24 cellular contexts compared by ENCODE assay signal in genomic region chr2:26059542-26059941, GRCh38. TPM values are rescaled to one million over a fixed set of nuclear protein-coding genes. Genes with fewer than 3 reads are reported as not detected.
DNase-seq lines count a peak whose midpoint lies in the region; ATAC-seq and TF ChIP-seq lines count a peak whose summit lies in the region.
"Had no signal": no experiment of that assay in that cellular context is flagged by ENCODE, and none has a peak within 500 bp of the region (broad histone marks: within the 10 kb centered on the region; RNA-seq: fewer than 3 reads in every experiment).

No MANE protein-coding gene starts in this region.

- no peak overlapping the region for H2BK12ac ChIP-seq in H9 (ENCODE audit: insufficient read length, low read depth, low read length)

- no peak overlapping the region for H2BK120ac ChIP-seq in H9 (ENCODE audit: low read depth, low read length, poor library complexity, severe bottlenecking)

- DNase-seq in H9 (no peak), RWPE2 (ENCODE audit: low spot score) (no peak), natural killer cell (no peak), esophagus squamous epithelium (lab: John Stamatoyannopoulos, UW) (no peak), mesothelial cell of epicardium (ENCODE audit: low spot score in 2 of 2, unreplicated experiment in 2 of 2) (no peak), NCI-H128 (lab: John Stamatoyannopoulos, UW; ENCODE audit: unreplicated experiment) (no peak)
- DNase-seq in central memory CD8-positive, alpha-beta T cell (ENCODE audit: low spot score in 2 of 2) = no peak
- DNase-seq in central memory CD4-positive, alpha-beta T cell = no peak
- DNase-seq: activated CD4-positive, alpha-beta T cell treated with anti-CD3 and anti-CD28 coated beads, Interleukin-2, amount 50 U/mL, for 1 hour; CD4-positive, CD25-positive, alpha-beta regulatory T cell; DMS 273 treated with DMSO at 0.1 percent for 48 hours; immature natural killer cell; KG1; NCI-H187 treated with DMSO at 0.1 percent for 48 hours; NCI-H774; PC-9; posterior cingulate gyrus; SIG-M5; substantia nigra had no signal

- H3K4ac ChIP-seq in H9 (ENCODE audit: low read depth, low read length) = no peak overlapping the region

- no peaks in the 10 kb centered on the region; the same call in 1 of the 2 replicates for H3K4me1 ChIP-seq in H9 (ENCODE audit: insufficient read depth, low read length)
- no peaks in the 10 kb centered on the region for H3K4me1 ChIP-seq in RWPE2 (ENCODE audit: insufficient read depth, poor library complexity, severe bottlenecking)
- peaks cover 6 to 76% (median 21%) of the 10 kb centered on the region in 3 donors for H3K4me1 ChIP-seq in esophagus squamous epithelium
- H3K4me1 ChIP-seq: HAP-1 had no signal

- H3K27ac Mint-ChIP-seq in H9 (no peak overlapping the region), natural killer cell (peak overlapping the region; percentile 24 to 58), mesothelial cell of epicardium (no peak overlapping the region)
- peak overlapping the region; percentile 68 for H3K27ac Mint-ChIP-seq in central memory CD8-positive, alpha-beta T cell (ENCODE audit: low read depth)
- H3K27ac Mint-ChIP-seq: activated naive CD8-positive, alpha-beta T cell had no signal

- no peak overlapping the region for H3K4me3 Mint-ChIP-seq in H9
- no peak overlapping the region for H3K4me3 Mint-ChIP-seq in central memory CD8-positive, alpha-beta T cell
- no peak overlapping the region for H3K4me3 Mint-ChIP-seq in natural killer cell
- H3K4me3 Mint-ChIP-seq in mesothelial cell of epicardium = no peak overlapping the region
- H3K4me3 Mint-ChIP-seq: activated naive CD8-positive, alpha-beta T cell; CD4-positive, CD25-positive, alpha-beta regulatory T cell; immature natural killer cell had no signal

- no peak overlapping the region for H2AFZ ChIP-seq in H9 (ENCODE audit: low read length)
- H2AFZ ChIP-seq: hepatocyte, PC-9 had no signal

- H3K27ac ChIP-seq in H9 (ENCODE audit: insufficient read length, low read depth, low read length) (no peak overlapping the region), RWPE2 (ENCODE audit: poor library complexity, severe bottlenecking) (no peak overlapping the region), esophagus squamous epithelium (no peak overlapping the region)
- H3K27ac ChIP-seq: coronary artery, hepatocyte, PC-9, VCaP had no signal

- peaks cover 18% of the 10 kb centered on the region for H3K79me1 ChIP-seq in H9 (ENCODE audit: insufficient read depth, low read depth, low read length, poor library complexity, severe bottlenecking)

- TF ChIP-seq CTCF in H9 (conservative IDR thresholded peaks at IDR 0.05) (0 out of 3 replicates have a peak, but pooled peaks have one; percentile 15), RWPE2 (IDR thresholded peaks at IDR 0.05; ENCODE audit: poor library complexity, severe bottlenecking) (peak; percentile 11), natural killer cell (IDR thresholded peaks at IDR 0.05) (no peak), esophagus squamous epithelium (IDR thresholded peaks at IDR 0.05) (no peak), mesothelial cell of epicardium (IDR thresholded peaks at IDR 0.05; ENCODE audit: unreplicated experiment) (no peak)

- H3K27me3 Mint-ChIP-seq in H9 (ENCODE audit: low read depth) (no peaks in the 10 kb centered on the region), natural killer cell (ENCODE audit: low read depth in 2 of 2) (no peaks in the 10 kb centered on the region), mesothelial cell of epicardium (ENCODE audit: low read depth) (no peaks in the 10 kb centered on the region)
- no peaks in the 10 kb centered on the region for H3K27me3 Mint-ChIP-seq in central memory CD8-positive, alpha-beta T cell
- H3K27me3 Mint-ChIP-seq: activated naive CD8-positive, alpha-beta T cell; CD4-positive, CD25-positive, alpha-beta regulatory T cell had no signal

- peaks cover 27% of the 10 kb centered on the region; the same call in 1 of the 2 replicates for H3K79me2 ChIP-seq in H9 (ENCODE audit: insufficient read depth, low read length)

- no peak for TF ChIP-seq POLR2A in esophagus squamous epithelium (IDR thresholded peaks at IDR 0.05)

- H3K4me3 ChIP-seq in RWPE2 (ENCODE audit: severe bottlenecking) = no peak overlapping the region
- H3K4me3 ChIP-seq in esophagus squamous epithelium = no peak overlapping the region
- H3K4me3 ChIP-seq: coronary artery, HAP-1, hepatocyte, PC-9 had no signal

- no peak overlapping the region for H3T11ph ChIP-seq in H9 (ENCODE audit: low read length)

- H4K20me1 ChIP-seq in H9 (ENCODE audit: control insufficient read depth, insufficient read depth, insufficient read length) = no peaks in the 10 kb centered on the region

- H4K8ac ChIP-seq in H9 (replicated peaks; ENCODE audit: insufficient read length, low read depth, low read length) = no peak overlapping the region

- ATAC-seq in RWPE2 (ENCODE audit: low read depth) (no peak), natural killer cell (no peak)
- ATAC-seq in central memory CD8-positive, alpha-beta T cell (replicated peaks; ENCODE audit: extremely low read depth, poor library complexity, severe bottlenecking) = no peak

- no peak overlapping the region for H2BK20ac ChIP-seq in H9 (ENCODE audit: low read depth, low read length, poor library complexity, severe bottlenecking)

- H2AK5ac ChIP-seq in H9 (ENCODE audit: insufficient read length, low read length) = no peak overlapping the region

- H3K9me3 Mint-ChIP-seq in H9 = no peaks in the 10 kb centered on the region
- H3K9me3 Mint-ChIP-seq in central memory CD8-positive, alpha-beta T cell = no peaks in the 10 kb centered on the region
- H3K9me3 Mint-ChIP-seq in natural killer cell = no peaks in the 10 kb centered on the region
- no peaks in the 10 kb centered on the region for H3K9me3 Mint-ChIP-seq in mesothelial cell of epicardium
- H3K9me3 Mint-ChIP-seq: CD4-positive, CD25-positive, alpha-beta regulatory T cell; immature natural killer cell had no signal

- H3K4me1 Mint-ChIP-seq in H9 (peaks cover 11% of the 10 kb centered on the region in 2 experiments; a peak in 3 of 4 replicates), natural killer cell (peaks cover 38% of the 10 kb centered on the region in 2 donors), mesothelial cell of epicardium (peaks cover 9% of the 10 kb centered on the region)
- peaks cover 44% of the 10 kb centered on the region for H3K4me1 Mint-ChIP-seq in central memory CD8-positive, alpha-beta T cell

- H2BK5ac ChIP-seq in H9 (ENCODE audit: insufficient read length, low read length) = no peak overlapping the region

- WGBS in H9 (ENCODE audit: extremely low coverage, insufficient read length, low lambda C conversion rate) = no CpG with 5 or more reads among the region's 3 CpGs
- WGBS in esophagus squamous epithelium, 2 donors = 62 to 66% methylated on average over 3 of the region's 3 CpGs

- H3K36me3 ChIP-seq in RWPE2 (ENCODE audit: low read depth) (peaks cover 42% of the 10 kb centered on the region), esophagus squamous epithelium (peaks cover 0 to 68% (median 8%) of the 10 kb centered on the region in 3 donors)

- H3K14ac ChIP-seq in H9 (ENCODE audit: insufficient read depth, low read length) = no peak overlapping the region

- no peaks in the 10 kb centered on the region for H3K23me2 ChIP-seq in H9 (ENCODE audit: insufficient read length, low read depth, low read length, poor library complexity, severe bottlenecking)

- no peak overlapping the region for H3K4me2 ChIP-seq in H9 (ENCODE audit: insufficient read depth, insufficient read length, low read length)
- H3K4me2 ChIP-seq: hepatocyte, PC-9 had no signal

- H4K5ac ChIP-seq in H9 (ENCODE audit: insufficient read length, low read depth, low read length) = no peak overlapping the region

- H3K27me3 ChIP-seq in H9 (ENCODE audit: insufficient read depth, low read length) = no peaks in the 10 kb centered on the region
- H3K27me3 ChIP-seq in RWPE2 (ENCODE audit: insufficient read depth, poor library complexity, severe bottlenecking) = no peaks in the 10 kb centered on the region
- H3K27me3 ChIP-seq in esophagus squamous epithelium = no peaks in the 10 kb centered on the region
- H3K27me3 ChIP-seq: hepatocyte had no signal

- no peak overlapping the region for H3K18ac ChIP-seq in H9 (ENCODE audit: insufficient read length, low read depth, low read length)

- peaks cover 0 to 27% (median 25%) of the 10 kb centered on the region in 3 experiments; a peak in 4 of 7 replicates for H3K36me3 Mint-ChIP-seq in H9 (ENCODE audit: insufficient read depth in 1 of 3, low read depth in 3 of 3)
- peaks cover 24% of the 10 kb centered on the region for H3K36me3 Mint-ChIP-seq in central memory CD8-positive, alpha-beta T cell (ENCODE audit: insufficient read depth)
- no peaks in the 10 kb centered on the region for H3K36me3 Mint-ChIP-seq in natural killer cell
- peaks cover 9% of the 10 kb centered on the region for H3K36me3 Mint-ChIP-seq in mesothelial cell of epicardium
- H3K36me3 Mint-ChIP-seq: activated naive CD8-positive, alpha-beta T cell had no signal

- no peak overlapping the region for H3K56ac ChIP-seq in H9 (ENCODE audit: insufficient read length, low read depth, low read length)

- H3K9me3 ChIP-seq in H9 (ENCODE audit: control insufficient read depth, low read depth, low read length) = no peaks in the 10 kb centered on the region
- H3K9me3 ChIP-seq in RWPE2 (ENCODE audit: severe bottlenecking) = no peaks in the 10 kb centered on the region
- H3K9me3 ChIP-seq in esophagus squamous epithelium = no peaks in the 10 kb centered on the region
- H3K9me3 ChIP-seq: HAP-1 had no signal

- no peak overlapping the region for H4K91ac ChIP-seq in H9 (ENCODE audit: insufficient read length, low read depth, low read length)

- intact Hi-C loops in natural killer cell (cut with micrococcal nuclease) = no loop called here
- intact Hi-C loops in esophagus squamous epithelium (cut with DNase I) = no loop called here

- no peak overlapping the region for H3K9ac ChIP-seq in H9 (ENCODE audit: extremely low read depth, insufficient read length, low read length)

- H2BK15ac ChIP-seq in H9 (ENCODE audit: low read depth, low read length) = no peak overlapping the region

- H3K23ac ChIP-seq in H9 (ENCODE audit: insufficient read length, low read depth, low read length) = no peak overlapping the region

RNA-seq across cellular contexts. Expression of gene RAB10, which starts 25.7 kb away (rescaled TPM):
- total RNA-seq in H9 (2021) = 124 and 130 TPM in 2 replicates
- total RNA-seq in natural killer cell = 10 to 100 TPM; 35.8 to 44.2 (median 39.5) TPM
- 100 to 1,000 TPM; 214 to 388 (median 335) TPM for total RNA-seq in esophagus squamous epithelium
- total RNA-seq in mesothelial cell of epicardium = 86.5 to 90.6 TPM (median 90.2 TPM) in 3 replicates

Comparison
In these comparisons a context has a peak if more than half of its experiments do, and no peak if none do; other contexts are left out.
1. H3K27ac Mint-ChIP-seq: peak in central memory CD8-positive, alpha-beta T cell (single experiment) and natural killer cell (2 of 2); none in H9 (0 of 3) and mesothelial cell of epicardium (single experiment).
2. CTCF ChIP-seq: peak in H9 (single experiment) and RWPE2 (single experiment); none in natural killer cell (single experiment), esophagus squamous epithelium (0 of 6) and mesothelial cell of epicardium (single experiment).